20 cellular contexts compared by ENCODE assay signal in the genomic region with DNA sequence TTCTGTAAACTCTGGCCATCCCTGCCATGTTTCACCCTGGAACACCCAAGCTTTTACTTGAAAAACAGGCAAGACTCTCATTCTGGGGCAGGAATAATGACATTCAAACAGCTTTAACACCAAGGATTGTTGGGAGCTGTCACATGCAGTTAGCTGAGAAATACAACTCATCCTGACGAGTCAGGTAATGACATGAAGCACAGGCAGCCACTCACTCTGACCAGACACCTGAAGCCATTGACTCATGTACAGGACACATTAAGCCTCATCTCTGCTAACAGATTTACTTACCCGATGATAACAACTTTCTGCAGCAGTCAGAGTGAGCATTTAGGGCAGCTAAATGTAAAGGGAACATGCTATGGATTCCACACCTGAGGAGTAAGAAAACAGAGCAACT.
DNase-seq lines count a peak whose midpoint lies in the region; ATAC-seq and TF ChIP-seq lines count a peak whose summit lies in the region.
"Had no signal": no experiment of that assay in that cellular context is flagged by ENCODE, and none has a peak within 500 bp of the region (broad histone marks: within the 10 kb centered on the region; RNA-seq: fewer than 3 reads in every experiment).

No MANE protein-coding gene starts in this region.

- H3K27ac Mint-ChIP-seq in MCF 10A (ENCODE audit: low read depth, unreplicated experiment): no peak overlapping the region
- peak overlapping the region; percentile 28 for H3K27ac Mint-ChIP-seq in activated T-helper 2 cell treated with anti-CD3 and anti-CD28 coated beads, Interferon-gamma antibody, Interleukin-2, Interleukin-4, amounts not matched to agents 10 μg/mL and 5 μg/mL and 100 μg/mL, durations not matched to agents 14 hours and 24 hours and 36 hours
- H3K27ac Mint-ChIP-seq in naive B cell: peak overlapping the region; percentile 52 to 90 (median 65)
- H3K27ac Mint-ChIP-seq in neural progenitor cell: no peak overlapping the region
- H3K27ac Mint-ChIP-seq: endodermal cell had no signal

- dilution Hi-C loops in mammary epithelial cell (cut with HindIII; ENCODE audit: low sequenced_read_pairs): loop anchor here (5.0 kb wide), 1 partner anchor 68 kb away; no protein-coding TSS in a partner anchor

- no peaks in the 10 kb centered on the region for H3K36me3 ChIP-seq in mammary epithelial cell (ENCODE audit: insufficient read depth, low read length)
- no peaks in the 10 kb centered on the region for H3K36me3 ChIP-seq in vagina
- no peaks in the 10 kb centered on the region for H3K36me3 ChIP-seq in neural progenitor cell
- H3K36me3 ChIP-seq: HAP-1, WERI-Rb-1 had no signal

- ATAC-seq in naive B cell (ENCODE audit: low read depth in 2 of 2): no peak
- no peak for ATAC-seq in HG03469 (IDR thresholded peaks at IDR 0.05; ENCODE audit: unreplicated experiment)
- ATAC-seq in GM18520 (IDR thresholded peaks at IDR 0.05; ENCODE audit: unreplicated experiment): no peak
- ATAC-seq: right cardiac atrium; stimulated activated naive CD8-positive, alpha-beta T cell treated with anti-CD3 and anti-CD28 coated beads, Interleukin-15, Interleukin-2, amounts not matched to agents 100 U/mL and 50 U/mL, for 24 hours had no signal

- H3K36me3 Mint-ChIP-seq in MCF 10A (ENCODE audit: insufficient read depth, unreplicated experiment) (no peaks in the 10 kb centered on the region), naive B cell (peaks cover 32 to 43% of the 10 kb centered on the region in 2 donors), neural progenitor cell (no peaks in the 10 kb centered on the region)
- peaks cover 64% of the 10 kb centered on the region for H3K36me3 Mint-ChIP-seq in activated T-helper 2 cell treated with anti-CD3 and anti-CD28 coated beads, Interferon-gamma antibody, Interleukin-2, Interleukin-4, amounts not matched to agents 10 μg/mL and 5 μg/mL and 100 μg/mL, durations not matched to agents 14 hours and 24 hours and 36 hours (ENCODE audit: low read depth)

- no peaks in the 10 kb centered on the region for H3K9me3 Mint-ChIP-seq in MCF 10A (ENCODE audit: unreplicated experiment)
- no peaks in the 10 kb centered on the region for H3K9me3 Mint-ChIP-seq in activated T-helper 2 cell treated with anti-CD3 and anti-CD28 coated beads, Interferon-gamma antibody, Interleukin-2, Interleukin-4, amounts not matched to agents 10 μg/mL and 5 μg/mL and 100 μg/mL, durations not matched to agents 14 hours and 24 hours and 36 hours
- H3K9me3 Mint-ChIP-seq in naive B cell: no peaks in the 10 kb centered on the region
- H3K9me3 Mint-ChIP-seq in neural progenitor cell: no peaks in the 10 kb centered on the region
- H3K9me3 Mint-ChIP-seq: endodermal cell had no signal

- H3K4me3 Mint-ChIP-seq in MCF 10A (ENCODE audit: unreplicated experiment) (no peak overlapping the region), naive B cell (no peak overlapping the region), neural progenitor cell (no peak overlapping the region)
- H3K4me3 Mint-ChIP-seq in activated T-helper 2 cell treated with anti-CD3 and anti-CD28 coated beads, Interferon-gamma antibody, Interleukin-2, Interleukin-4, amounts not matched to agents 10 μg/mL and 5 μg/mL and 100 μg/mL, durations not matched to agents 14 hours and 24 hours and 36 hours (ENCODE audit: low read depth): no peak overlapping the region
- H3K4me3 Mint-ChIP-seq: endodermal cell had no signal

- no peaks in the 10 kb centered on the region for H3F3A ChIP-seq in neural progenitor cell (ENCODE audit: low read depth)

- in situ Hi-C loops in mammary epithelial cell (cut with MboI; ENCODE audit: low sequenced_read_pairs in 2 of 2): no loop called here

- H3K27me3 ChIP-seq in mammary epithelial cell (ENCODE audit: insufficient read depth, low read length): no peaks in the 10 kb centered on the region
- H3K27me3 ChIP-seq in vagina: no peaks in the 10 kb centered on the region
- H3K27me3 ChIP-seq in neural progenitor cell: no peaks in the 10 kb centered on the region

- H3K4me1 ChIP-seq in mammary epithelial cell (ENCODE audit: insufficient read depth, low read length): no peaks in the 10 kb centered on the region
- H3K4me1 ChIP-seq in vagina: peaks cover 13% of the 10 kb centered on the region
- no peaks in the 10 kb centered on the region for H3K4me1 ChIP-seq in neural progenitor cell

- no peaks in the 10 kb centered on the region for H3K79me2 ChIP-seq in mammary epithelial cell (ENCODE audit: insufficient read depth, low read length)
- no peaks in the 10 kb centered on the region for H3K79me2 ChIP-seq in neural progenitor cell (ENCODE audit: low read depth)

- H3K4me2 ChIP-seq in mammary epithelial cell (ENCODE audit: insufficient read depth, low read depth, low read length) (no peak overlapping the region), neural progenitor cell (no peak overlapping the region)

- H4K20me1 ChIP-seq in mammary epithelial cell (ENCODE audit: insufficient read depth, low read length) (no peaks in the 10 kb centered on the region), neural progenitor cell (ENCODE audit: low read depth) (no peaks in the 10 kb centered on the region)

- H3K9ac ChIP-seq in mammary epithelial cell (ENCODE audit: insufficient read depth, low read length) (no peak overlapping the region), neural progenitor cell (no peak overlapping the region)

- no peak for TF ChIP-seq POLR2A in vagina (IDR thresholded peaks at IDR 0.05)

- no peaks in the 10 kb centered on the region for H3K9me3 ChIP-seq in mammary epithelial cell (replicated peaks; ENCODE audit: insufficient read depth, low read length)
- no peaks in the 10 kb centered on the region for H3K9me3 ChIP-seq in vagina
- H3K9me3 ChIP-seq in neural progenitor cell (ENCODE audit: low read depth): no peaks in the 10 kb centered on the region
- H3K9me3 ChIP-seq: HAP-1 had no signal

- H3K4me3 ChIP-seq in mammary epithelial cell (replicated peaks in 1 of 3; ENCODE audit: insufficient read depth in 1 of 3, low read depth in 2 of 3, low read length in 3 of 3): no peak overlapping the region
- no peak overlapping the region for H3K4me3 ChIP-seq in vagina
- no peak overlapping the region for H3K4me3 ChIP-seq in neural progenitor cell
- H3K4me3 ChIP-seq: HAP-1 had no signal

- H3K4me1 Mint-ChIP-seq in MCF 10A (ENCODE audit: insufficient read depth, unreplicated experiment) (no peaks in the 10 kb centered on the region), naive B cell (peaks cover 16 to 46% (median 32%) of the 10 kb centered on the region in 3 donors), neural progenitor cell (peaks cover 31% of the 10 kb centered on the region)
- H3K4me1 Mint-ChIP-seq in activated T-helper 2 cell treated with anti-CD3 and anti-CD28 coated beads, Interferon-gamma antibody, Interleukin-2, Interleukin-4, amounts not matched to agents 10 μg/mL and 5 μg/mL and 100 μg/mL, durations not matched to agents 14 hours and 24 hours and 36 hours (ENCODE audit: low read depth): no peaks in the 10 kb centered on the region
- H3K4me1 Mint-ChIP-seq: endodermal cell had no signal

- intact Hi-C loops in mammary epithelial cell (cut with micrococcal nuclease) (no loop called here), MCF 10A (cut with micrococcal nuclease) (no loop called here), vagina (cut with DNase I) (no loop called here)
- intact Hi-C loops in activated T-helper 2 cell treated with anti-CD3 and anti-CD28 coated beads, Interferon-gamma antibody, Interleukin-2, Interleukin-4, amounts not matched to agents 10 μg/mL and 5 μg/mL and 100 μg/mL, durations not matched to agents 14 hours and 24 hours and 36 hours (cut with micrococcal nuclease): no loop called here

- POLR2A ChIA-PET in MCF 10A (lab: Yijun Ruan, JAX): no interaction called here

- TF ChIP-seq CTCF in mammary epithelial cell (conservative IDR thresholded peaks at IDR 0.05 in 1 of 2, IDR thresholded peaks at IDR 0.05 in 1 of 2; ENCODE audit: extremely low read depth in 1 of 2, insufficient read depth in 1 of 2, low read depth in 1 of 2, low read length in 2 of 2) (no peak), MCF 10A (IDR thresholded peaks at IDR 0.05; ENCODE audit: unreplicated experiment) (no peak), vagina (IDR thresholded peaks at IDR 0.05) (no peak), neural progenitor cell (IDR thresholded peaks at IDR 0.05) (no peak)

- DNase-seq in mammary epithelial cell: peak; percentile 19
- no peak for DNase-seq in MCF 10A (ENCODE audit: unreplicated experiment)
- DNase-seq in activated T-helper 2 cell treated with anti-CD3 and anti-CD28 coated beads, Interferon-gamma antibody, Interleukin-2, Interleukin-4, amounts not matched to agents 10 μg/mL and 5 μg/mL and 100 μg/mL, durations not matched to agents 14 hours and 24 hours and 36 hours (ENCODE audit: low spot score): no peak
- no peak for DNase-seq in naive B cell
- no peak for DNase-seq in vagina (ENCODE audit: extremely low spot score in 2 of 2)
- no peak for DNase-seq in neural progenitor cell (ENCODE audit: low spot score)
- DNase-seq: activated CD8-positive, alpha-beta memory T cell treated with anti-CD3 and anti-CD28 coated beads for 24 hours; activated effector memory CD4-positive, alpha-beta T cell treated with Interleukin-2 at 50 U/mL for 16 hours; COR-L47; endodermal cell; NCI-H1694 treated with DMSO at 0.1 percent for 48 hours; NCI-H510A; occipital lobe; right cardiac atrium; stimulated activated CD4-positive, alpha-beta T cell treated with anti-CD3 and anti-CD28 coated beads, Interleukin-15, amount 100 ng/mL, for 24 hours; stimulated activated naive CD8-positive, alpha-beta T cell treated with anti-CD3 and anti-CD28 coated beads, Interleukin-15, Interleukin-2, amounts not matched to agents 100 U/mL and 50 U/mL, for 24 hours; WERI-Rb-1 had no signal

- H2AFZ ChIP-seq in mammary epithelial cell (ENCODE audit: low read depth, low read length) (no peak overlapping the region), neural progenitor cell (replicated peaks) (no peak overlapping the region)

- no TSS peak for BruUV-seq in mammary epithelial cell (replicated peaks; lab: Mats Ljungman, UMichigan)
- no TSS peak for BruUV-seq in MCF 10A (replicated peaks; lab: Mats Ljungman, UMichigan)

- WGBS in mammary epithelial cell (ENCODE audit: low coverage, missing lambda C conversion rate): 88% methylated on average over 2 of the region's 2 CpGs

- H3K27me3 Mint-ChIP-seq in MCF 10A (ENCODE audit: insufficient read depth, unreplicated experiment) (no peaks in the 10 kb centered on the region), naive B cell (no peaks in the 10 kb centered on the region), neural progenitor cell (ENCODE audit: insufficient read depth, low read depth) (no peaks in the 10 kb centered on the region)
- no peaks in the 10 kb centered on the region for H3K27me3 Mint-ChIP-seq in activated T-helper 2 cell treated with anti-CD3 and anti-CD28 coated beads, Interferon-gamma antibody, Interleukin-2, Interleukin-4, amounts not matched to agents 10 μg/mL and 5 μg/mL and 100 μg/mL, durations not matched to agents 14 hours and 24 hours and 36 hours (ENCODE audit: low read depth)

- CTCF ChIA-PET in mammary epithelial cell (lab: Charles Lee; ENCODE audit: low non-redundant PET): no interaction called here
- CTCF ChIA-PET in MCF 10A (lab: Yijun Ruan, JAX): interaction anchor here (0.7 to 2.1 kb wide), 2 partner anchors 11 to 24 kb away, joined by 3 to 11 read pairs; no protein-coding TSS in a partner anchor

- H3K27ac ChIP-seq in mammary epithelial cell (ENCODE audit: insufficient read depth, low read depth, low read length) (no peak overlapping the region), vagina (peak overlapping the region; percentile 53), neural progenitor cell (no peak overlapping the region)
- H3K27ac ChIP-seq: WERI-Rb-1 had no signal

Comparison
In these comparisons a context has a peak if more than half of its experiments do, and no peak if none do; other contexts are left out.
1. H3K27ac Mint-ChIP-seq: peak in activated T-helper 2 cell treated with anti-CD3 and anti-CD28 coated beads, Interferon-gamma antibody, Interleukin-2, Interleukin-4, amounts not matched to agents 10 μg/mL and 5 μg/mL and 100 μg/mL, durations not matched to agents 14 hours and 24 hours and 36 hours (single experiment) and naive B cell (6 of 6); none in MCF 10A (single experiment) and neural progenitor cell (single experiment).